17 cellular contexts compared by ENCODE assay signal in the genomic region with DNA sequence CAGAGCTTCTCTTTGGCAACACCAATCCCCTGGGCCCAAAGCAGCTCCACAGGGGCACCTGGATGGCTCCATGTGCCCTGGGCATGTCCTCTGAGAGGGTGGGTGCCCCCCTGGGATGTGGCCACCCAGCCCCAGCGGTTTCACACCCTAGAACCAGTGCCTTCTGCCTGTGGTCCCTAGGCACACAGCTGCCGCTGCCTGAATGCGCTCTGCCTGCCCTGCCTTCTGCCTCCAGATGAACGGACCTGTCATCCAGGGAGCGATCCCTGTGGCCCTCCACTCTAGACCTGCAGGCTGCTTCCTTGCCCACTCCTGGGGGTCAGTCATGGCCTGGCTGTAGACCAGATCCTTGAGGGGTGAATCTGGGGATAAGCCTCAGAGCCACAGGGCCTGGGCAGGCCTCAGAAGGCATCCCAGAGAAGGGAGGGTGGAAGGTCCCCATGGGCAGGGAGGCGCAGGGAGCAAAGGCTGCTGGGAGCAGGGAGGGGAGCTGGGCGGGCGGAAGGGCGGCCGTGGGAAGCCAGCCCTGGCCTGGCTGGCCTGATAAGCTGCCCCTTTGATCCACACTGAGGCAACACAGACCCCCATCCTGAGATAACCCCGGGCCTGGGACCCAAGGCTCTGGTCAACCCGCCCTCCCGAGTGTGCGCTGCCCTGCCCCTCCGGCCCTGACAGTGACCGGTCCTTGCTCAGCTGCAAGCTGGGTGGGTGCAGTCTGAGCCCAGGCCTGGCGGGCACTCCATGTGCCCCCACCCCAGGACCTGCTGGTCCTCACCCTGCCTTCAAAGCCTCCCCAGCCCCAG. TPM values are rescaled to one million over a fixed set of nuclear protein-coding genes. Genes with fewer than 3 reads are reported as not detected.
A peak's percentile ranks its signal among the peaks of the same experiment; 100 is the strongest.
DNase-seq lines count a peak whose midpoint lies in the region; ATAC-seq and TF ChIP-seq lines count a peak whose summit lies in the region.
"Had no signal": no experiment of that assay in that cellular context is flagged by ENCODE, and none has a peak within 500 bp of the region (broad histone marks: within the 10 kb centered on the region; RNA-seq: fewer than 3 reads in every experiment).

No MANE protein-coding gene starts in this region.

- H3K36me3 ChIP-seq in NT2/D1 (ENCODE audit: insufficient read depth, insufficient read length, low read length): no peaks in the 10 kb centered on the region
- H3K36me3 ChIP-seq in colonic mucosa: no peaks in the 10 kb centered on the region
- H3K36me3 ChIP-seq in brain microvascular endothelial cell (replicated peaks): no peaks in the 10 kb centered on the region
- H3K36me3 ChIP-seq: thyroid gland had no signal

- H3K9me3 ChIP-seq in NT2/D1 (ENCODE audit: insufficient read depth, low read length) (no peaks in the 10 kb centered on the region), colonic mucosa (no peaks in the 10 kb centered on the region)
- H3K9me3 ChIP-seq: thyroid gland had no signal

- intact Hi-C loops in colonic mucosa (cut with DNase I) (no loop called here), left colon (cut with DNase I, micrococcal nuclease) (no loop called here)

- peak; percentile 92 for ATAC-seq in left colon
- no peak for ATAC-seq in HG03039 (IDR thresholded peaks at IDR 0.05; ENCODE audit: unreplicated experiment)
- ATAC-seq in HG02623 (IDR thresholded peaks at IDR 0.05; ENCODE audit: unreplicated experiment): no peak
- ATAC-seq: T-helper 17 cell had no signal

- no peak for TF ChIP-seq CTCF in colonic mucosa (IDR thresholded peaks at IDR 0.05)
- no peak for TF ChIP-seq CTCF in brain microvascular endothelial cell (IDR thresholded peaks at IDR 0.05; ENCODE audit: low read depth, low read length, missing control alignments)

- H3K27ac ChIP-seq in colonic mucosa: no peak overlapping the region
- peak overlapping the region in 18 of 21 experiments; percentile 9 to 88 (median 64) for H3K27ac ChIP-seq in skin epidermis
- H3K27ac ChIP-seq in brain microvascular endothelial cell: no peak overlapping the region
- H3K27ac ChIP-seq: thyroid gland had no signal

- peaks cover 32% of the 10 kb centered on the region for H3K4me1 ChIP-seq in NT2/D1 (ENCODE audit: insufficient read depth, insufficient read length)
- H3K4me1 ChIP-seq in colonic mucosa: no peaks in the 10 kb centered on the region

- H3K9ac ChIP-seq in NT2/D1 (ENCODE audit: insufficient read length, low read depth) (peak overlapping the region; percentile 16), colonic mucosa (ENCODE audit: low read depth in 2 of 2, low read length in 2 of 2) (peak overlapping the region in 1 of 2 donors; percentile 43)

- DNase-seq in NT2/D1 (ENCODE audit: low read depth, low spot score) (no peak), colonic mucosa (peak; percentile 60), left colon (peak in 1 of 2 donors; percentile 53), NCI-H187 (lab: John Stamatoyannopoulos, UW) (no peak), brain microvascular endothelial cell (no peak)
- DNase-seq: activated CD4-positive, alpha-beta T cell treated with anti-CD3 and anti-CD28 coated beads for 4 hours; activated naive CD8-positive, alpha-beta T cell treated with anti-CD3 and anti-CD28 coated beads for 36 hours; activated T-cell treated with anti-CD3 and anti-CD28 coated beads for 4 hours; NCI-H187 treated with DMSO at 0.1 percent for 48 hours; NCI-H526; stimulated activated CD4-positive, alpha-beta T cell treated with anti-CD3 and anti-CD28 coated beads, Interleukin-2, amount 100 ng/mL, for 24 hours; T-helper 17 cell had no signal

- in situ Hi-C loops in brain microvascular endothelial cell (cut with HindIII; ENCODE audit: low pct_ligation_motif_present, low sequenced_read_pairs): no loop called here

- H3K4me3 ChIP-seq in NT2/D1 (ENCODE audit: insufficient read length, low read depth) (no peak overlapping the region), colonic mucosa (no peak overlapping the region), skin epidermis (no peak overlapping the region), brain microvascular endothelial cell (ENCODE audit: low read depth, low read length) (no peak overlapping the region)
- H3K4me3 ChIP-seq: thyroid gland had no signal

- H3K27me3 ChIP-seq in NT2/D1 (ENCODE audit: insufficient read depth, insufficient read length) (peaks cover 9% of the 10 kb centered on the region), colonic mucosa (no peaks in the 10 kb centered on the region), brain microvascular endothelial cell (replicated peaks) (no peaks in the 10 kb centered on the region)
- H3K27me3 ChIP-seq: thyroid gland had no signal

RNA-seq across cellular contexts. Expression of a gene that starts 8.1 kb away (rescaled TPM):
- 10 to 100 TPM; 32.3 to 52.9 TPM for total RNA-seq in colonic mucosa
- total RNA-seq in left colon: 10 to 100 TPM; 46.5 to 57.4 TPM
- total RNA-seq: activated naive CD8-positive, alpha-beta T cell treated with anti-CD3 and anti-CD28 coated beads for 36 hours; RPMI7951 had no signal

Comparison
In these comparisons a context has a peak if more than half of its experiments do, and no peak if none do; other contexts are left out.
1. H3K27ac ChIP-seq: peak in skin epidermis (18 of 21); none in colonic mucosa (single experiment) and brain microvascular endothelial cell (single experiment).